Comparison of ENCODE assay signal across 2 cellular contexts in the genomic region with DNA sequence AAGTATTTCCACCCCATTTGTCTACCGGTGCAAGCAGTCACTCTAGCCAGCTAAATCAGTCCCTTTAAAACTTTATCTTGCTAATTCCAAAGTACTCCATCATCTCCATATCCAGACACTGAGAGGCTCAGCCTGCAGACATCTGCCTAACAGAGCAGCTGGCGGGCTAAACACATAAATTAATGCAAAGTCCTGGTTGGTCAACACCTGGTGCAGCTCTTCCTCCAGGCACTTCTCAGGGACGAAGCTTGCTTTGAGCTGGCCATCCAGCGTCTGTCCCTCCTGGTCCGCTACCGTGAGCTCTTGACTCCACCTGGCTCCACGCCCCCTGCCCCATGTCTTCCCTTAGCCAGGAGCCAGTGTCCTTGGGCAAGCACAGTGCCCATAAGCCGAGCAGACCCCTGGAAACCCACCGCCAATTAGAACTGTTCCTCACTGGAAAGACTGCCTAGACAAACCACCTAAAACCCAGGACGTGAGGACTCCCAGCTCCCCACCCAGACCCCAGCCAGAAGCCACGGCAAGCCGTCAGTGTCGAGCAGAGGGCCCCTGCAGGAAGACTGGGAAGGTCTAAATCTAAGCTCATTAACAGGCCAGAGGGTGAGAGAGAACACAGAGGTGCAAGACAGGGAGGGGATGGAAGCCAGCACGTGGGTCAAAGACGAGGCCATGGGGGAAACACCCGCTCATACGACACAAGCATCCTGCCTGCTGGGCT.
A peak's percentile ranks its signal among the peaks of the same experiment; 100 is the strongest.
TF ChIP-seq lines count a peak whose summit lies in the region.

No MANE protein-coding gene starts in this region.

TF ChIP-seq in HepG2, 621 proteins besides CTCF, POLR2A, EP300 and RAD21:
- TF ChIP-seq ZNF563 (CRISPR knock-in tag; IDR thresholded peaks at IDR 0.05) (no peak), YEATS4 (CRISPR knock-in tag; IDR thresholded peaks at IDR 0.05; ENCODE audit: borderline replicate concordance) (no peak), DNMT1 (CRISPR knock-in tag; IDR thresholded peaks at IDR 0.05) (no peak), MNT (IDR thresholded peaks at IDR 0.05) (peak; percentile 41), ZBTB40 (IDR thresholded peaks at IDR 0.05) (no peak), ZBTB40 (CRISPR knock-in tag; IDR thresholded peaks at IDR 0.05) (no peak)

TF ChIP-seq in SK-N-SH treated with all-trans-retinoic acid at 6 μM for 48 hours, 23 proteins besides CTCF, POLR2A, EP300 and RAD21:
- no peak; the same call in 1 of the 2 replicates for TF ChIP-seq TCF4 (CRISPR knock-in tag; IDR thresholded peaks at IDR 0.05; ENCODE audit: borderline replicate concordance)
- peak; percentile 54; the same call in 1 of the 2 replicates for TF ChIP-seq TSHZ2 (CRISPR knock-in tag; IDR thresholded peaks at IDR 0.05)
- TF ChIP-seq SNAI2 (CRISPR knock-in tag; IDR thresholded peaks at IDR 0.05): no peak
